8 cellular contexts compared by ENCODE assay signal in the genomic region with DNA sequence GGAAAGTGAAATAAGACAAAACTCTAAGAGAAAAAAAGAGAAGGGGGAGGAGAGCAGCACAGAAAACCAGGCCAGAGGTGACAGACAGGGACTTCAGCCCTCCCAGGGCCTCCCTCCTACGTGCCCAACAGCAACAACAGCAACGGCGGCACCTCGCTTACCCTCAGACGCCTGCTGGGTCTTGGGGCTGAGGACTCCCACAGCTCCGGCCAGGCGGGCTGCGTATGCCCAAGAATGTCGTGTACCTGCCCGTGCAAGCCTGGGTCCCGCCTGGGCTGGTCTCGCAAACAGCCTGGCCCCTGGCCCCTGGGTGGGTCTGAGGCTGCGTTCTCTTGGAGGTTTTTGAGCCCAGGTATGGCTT. TPM values are rescaled to one million over a fixed set of nuclear protein-coding genes. Genes with fewer than 3 reads are reported as not detected.
A peak's percentile ranks its signal among the peaks of the same experiment; 100 is the strongest.
DNase-seq lines count a peak whose midpoint lies in the region; ATAC-seq and TF ChIP-seq lines count a peak whose summit lies in the region.

No MANE protein-coding gene starts in this region.

- H3K4me1 ChIP-seq in foreskin keratinocyte (peaks cover 11% of the 10 kb centered on the region), gastrocnemius medialis (peaks cover 47 to 53% of the 10 kb centered on the region in 2 donors)

- H3K36me3 ChIP-seq in MG63 (no peaks in the 10 kb centered on the region; the same call in none of the 2 replicates), gastrocnemius medialis (no peaks in the 10 kb centered on the region)

- no peaks in the 10 kb centered on the region for H3K9me3 Mint-ChIP-seq in activated T-helper 17 cell treated with anti-CD3 and anti-CD28 coated beads, Interleukin-2, amount 50 U/mL, for 72 hours

- peak overlapping the region; percentile 87 for H3K27ac ChIP-seq in C4-2B
- peak overlapping the region; percentile 68 for H3K27ac ChIP-seq in foreskin keratinocyte
- peak overlapping the region; percentile 88 to 97 (median 90) for H3K27ac ChIP-seq in gastrocnemius medialis

- H3K9me3 ChIP-seq in MG63 (no peaks in the 10 kb centered on the region), gastrocnemius medialis (no peaks in the 10 kb centered on the region)

- H3K27ac Mint-ChIP-seq in activated T-helper 17 cell treated with anti-CD3 and anti-CD28 coated beads, Interleukin-2, amount 50 U/mL, for 72 hours, result peak overlapping the region; percentile 94

- H3K36me3 Mint-ChIP-seq in activated T-helper 17 cell treated with anti-CD3 and anti-CD28 coated beads, Interleukin-2, amount 50 U/mL, for 72 hours (ENCODE audit: low read depth), result peaks cover 49% of the 10 kb centered on the region

- H3K27me3 Mint-ChIP-seq in activated T-helper 17 cell treated with anti-CD3 and anti-CD28 coated beads, Interleukin-2, amount 50 U/mL, for 72 hours, result no peaks in the 10 kb centered on the region

- peak; percentile 36 for ATAC-seq in activated T-helper 17 cell treated with anti-CD3 and anti-CD28 coated beads, Interleukin-2, amount 50 U/mL, for 72 hours (replicated peaks)
- ATAC-seq in foreskin keratinocyte, result peak; percentile 50
- peak; percentile 10 to 15 for ATAC-seq in gastrocnemius medialis
- ATAC-seq in HG03097 (IDR thresholded peaks at IDR 0.05; ENCODE audit: low FRiP score, unreplicated experiment), result no peak

- TF ChIP-seq CTCF in C4-2B (conservative IDR thresholded peaks at IDR 0.05) (no peak), foreskin keratinocyte (conservative IDR thresholded peaks at IDR 0.05) (no peak), gastrocnemius medialis (IDR thresholded peaks at IDR 0.05 in 4 of 5, conservative IDR thresholded peaks at IDR 0.05 in 1 of 5) (no peak)

- H3K27me3 ChIP-seq in MG63 (no peaks in the 10 kb centered on the region), foreskin keratinocyte (no peaks in the 10 kb centered on the region), gastrocnemius medialis (no peaks in the 10 kb centered on the region)

- H3K4me3 Mint-ChIP-seq in activated T-helper 17 cell treated with anti-CD3 and anti-CD28 coated beads, Interleukin-2, amount 50 U/mL, for 72 hours, result peak overlapping the region; percentile 95

- intact Hi-C loops in gastrocnemius medialis (cut with DNase I; ENCODE audit: low total_unique reads), result no loop called here

- peaks cover 30% of the 10 kb centered on the region for H3K4me1 Mint-ChIP-seq in activated T-helper 17 cell treated with anti-CD3 and anti-CD28 coated beads, Interleukin-2, amount 50 U/mL, for 72 hours

- no peak for TF ChIP-seq POLR2A in gastrocnemius medialis (IDR thresholded peaks at IDR 0.05)

- DNase-seq in MG63 (no peak), foreskin keratinocyte (no peak), gastrocnemius medialis (no peak), cerebellar cortex (ENCODE audit: low spot score) (no peak), NCI-H187 treated with DMSO at 0.1 percent for 48 hours (lab: John Stamatoyannopoulos, UW) (no peak)

- in situ Hi-C loops in gastrocnemius medialis (cut with MboI; ENCODE audit: low sequenced_read_pairs in 4 of 4), result loop anchor here in 3 of 4 donors (5.0 to 25.0 kb wide), 4 partner anchors 63 to 466 kb away; a partner anchor contains a TSS

- H3K4me3 ChIP-seq in MG63 (peak overlapping the region; percentile 34), gastrocnemius medialis (peak overlapping the region; percentile 58 to 75 (median 70))

RNA-seq across cellular contexts. Expression of a gene that starts 30.5 kb away (rescaled TPM):
- 55.6 and 92.4 TPM in 2 replicates for total RNA-seq in MG63 (2014; rRNA removed; shearing (Covaris generic); ENCODE audit: low replicate concordance)
- total RNA-seq in activated T-helper 17 cell treated with anti-CD3 and anti-CD28 coated beads, Interleukin-2, amount 50 U/mL, for 72 hours, result 100 to 1,000 TPM in 1 of 2 donors, 10 to 100 TPM in 1; 98.0 to 216 TPM
- total RNA-seq in foreskin keratinocyte, result 50.2 and 51.8 TPM in 2 replicates
- polyA plus RNA-seq in foreskin keratinocyte, result 38.5 and 40.3 TPM in 2 replicates
- total RNA-seq in gastrocnemius medialis, result 10 to 100 TPM; 18.3 to 52.0 (median 26.0) TPM

RNA-seq across cellular contexts. Expression of a gene that starts 47.4 kb away (rescaled TPM):
- total RNA-seq in MG63 (2014; rRNA removed; shearing (Covaris generic); ENCODE audit: low replicate concordance), result not detected in 2 replicates
- 1 to 10 TPM; 1.7 to 3.6 TPM for total RNA-seq in activated T-helper 17 cell treated with anti-CD3 and anti-CD28 coated beads, Interleukin-2, amount 50 U/mL, for 72 hours
- total RNA-seq in foreskin keratinocyte (1.4 and 1.8 TPM in 2 replicates), gastrocnemius medialis (10 to 100 TPM; 13.4 to 26.6 (median 21.9) TPM)
- 1.2 and 1.4 TPM in 2 replicates for polyA plus RNA-seq in foreskin keratinocyte
